Comparison of ENCODE assay signal across 3 cellular contexts in genomic region chr2:116580209-116580608, GRCh38.
"Had no signal": no experiment of that assay in that cellular context is flagged by ENCODE, and none has a peak within 500 bp of the region (broad histone marks: within the 10 kb centered on the region; RNA-seq: fewer than 3 reads in every experiment).

No MANE protein-coding gene starts in this region.

- H3K4me3 ChIP-seq: GM12878 had no signal

- ATAC-seq: GM12878 had no signal

- DNase-seq: GDM1, GF-D8 had no signal
